ENCODE assay signal across 23 cellular contexts in genomic region chr2:12763486-12763885, GRCh38. TPM values are rescaled to one million over a fixed set of nuclear protein-coding genes. Genes with fewer than 3 reads are reported as not detected.
A peak's percentile ranks its signal among the peaks of the same experiment; 100 is the strongest.
DNase-seq lines count a peak whose midpoint lies in the region; ATAC-seq and TF ChIP-seq lines count a peak whose summit lies in the region.
"Had no signal": no experiment of that assay in that cellular context is flagged by ENCODE, and none has a peak within 500 bp of the region (broad histone marks: within the 10 kb centered on the region; RNA-seq: fewer than 3 reads in every experiment).

No MANE protein-coding gene starts in this region.

- H2BK20ac ChIP-seq in IMR-90 (ENCODE audit: low read depth, low read length), result no peak overlapping the region

- no peak overlapping the region for H2BK15ac ChIP-seq in IMR-90 (ENCODE audit: low read depth, low read length)

- no peak overlapping the region for H3K9ac ChIP-seq in IMR-90 (ENCODE audit: low read depth, low read length)
- H3K9ac ChIP-seq: BLaER1 treated with 17β-estradiol and CSF1 and Interleukin-3, amounts not matched to agents 10 nM and 100 nM had no signal

- H3K4me2 ChIP-seq in IMR-90 (ENCODE audit: low read depth, low read length) (no peak overlapping the region), osteoblast (ENCODE audit: insufficient read depth, low read length) (peak overlapping the region; percentile 20)
- H3K4me2 ChIP-seq: BLaER1 treated with 17β-estradiol and CSF1 and Interleukin-3, amounts not matched to agents 10 nM and 100 nM had no signal

- peaks cover 4% of the 10 kb centered on the region for H3K4me1 Mint-ChIP-seq in activated CD4-positive, alpha-beta T cell treated with anti-CD3 and anti-CD28 coated beads, Interleukin-2, amount 10 ng/mL, durations not matched to agents 24 days and 14 days
- H3K4me1 Mint-ChIP-seq in type B pancreatic cell (ENCODE audit: unreplicated experiment), result peaks cover 28% of the 10 kb centered on the region
- H3K4me1 Mint-ChIP-seq: CD14-positive monocyte had no signal

- POLR2A ChIA-PET in IMR-90 (lab: Charles Lee; ENCODE audit: unreplicated experiment), result no interaction called here

- no peaks in the 10 kb centered on the region for H3K36me3 Mint-ChIP-seq in activated CD4-positive, alpha-beta T cell treated with anti-CD3 and anti-CD28 coated beads, Interleukin-2, amount 10 ng/mL, durations not matched to agents 24 days and 14 days (ENCODE audit: low read depth)
- no peaks in the 10 kb centered on the region for H3K36me3 Mint-ChIP-seq in type B pancreatic cell
- H3K36me3 Mint-ChIP-seq: CD14-positive monocyte had no signal

- no peak overlapping the region for H3K23ac ChIP-seq in IMR-90 (ENCODE audit: low read depth, low read length)

- H3K4me1 ChIP-seq in ACC112 (ENCODE audit: control insufficient read depth, insufficient read depth, low read length, unreplicated experiment), result peaks cover 50% of the 10 kb centered on the region
- peaks cover 13% of the 10 kb centered on the region for H3K4me1 ChIP-seq in IMR-90 (ENCODE audit: control insufficient read depth, insufficient read depth, low read length)
- peaks cover 75% of the 10 kb centered on the region for H3K4me1 ChIP-seq in osteoblast (ENCODE audit: insufficient read depth, low read length)
- H3K4me1 ChIP-seq: BLaER1 treated with 17β-estradiol and CSF1 and Interleukin-3, amounts not matched to agents 10 nM and 100 nM had no signal

- intact Hi-C loops in IMR-90 (cut with micrococcal nuclease), result no loop called here
- intact Hi-C loops in activated CD4-positive, alpha-beta T cell treated with anti-CD3 and anti-CD28 coated beads, Interleukin-2, amount 10 ng/mL, durations not matched to agents 24 days and 14 days (cut with micrococcal nuclease), result no loop called here

- BruUV-seq in IMR-90 (replicated peaks; lab: Mats Ljungman, UMichigan), result no TSS peak

- peaks cover 3% of the 10 kb centered on the region; the same call in 1 of the 2 replicates for H4K20me1 ChIP-seq in IMR-90 (ENCODE audit: insufficient read depth, low read length)
- H4K20me1 ChIP-seq in osteoblast (ENCODE audit: insufficient read depth, low read length), result no peaks in the 10 kb centered on the region
- H4K20me1 ChIP-seq: BLaER1 treated with 17β-estradiol and CSF1 and Interleukin-3, amounts not matched to agents 10 nM and 100 nM had no signal

- peaks cover 10% of the 10 kb centered on the region for H3K9me3 Mint-ChIP-seq in activated CD4-positive, alpha-beta T cell treated with anti-CD3 and anti-CD28 coated beads, Interleukin-2, amount 10 ng/mL, durations not matched to agents 24 days and 14 days
- H3K9me3 Mint-ChIP-seq in type B pancreatic cell, result peaks cover 4% of the 10 kb centered on the region

- dilution Hi-C loops in IMR-90 (cut with HindIII; ENCODE audit: low sequenced_read_pairs, unreplicated experiment), result no loop called here

- no peak overlapping the region for H2BK5ac ChIP-seq in IMR-90 (ENCODE audit: low read depth, low read length, poor library complexity, severe bottlenecking)

- no CpG with 5 or more reads among the region's 4 CpGs for WGBS in IMR-90 (ENCODE audit: extremely low coverage in 2 of 2, insufficient read length in 1 of 2), 2 experiments

- no peak overlapping the region for H4K5ac ChIP-seq in IMR-90 (ENCODE audit: low read depth, low read length)

- H3K18ac ChIP-seq in IMR-90 (ENCODE audit: low read depth, low read length), result no peak overlapping the region

- H3K36me3 ChIP-seq in ACC112 (ENCODE audit: insufficient read depth, low read length) (no peaks in the 10 kb centered on the region), IMR-90 (ENCODE audit: control insufficient read depth, insufficient read depth, low read length) (no peaks in the 10 kb centered on the region), osteoblast (ENCODE audit: insufficient read depth, low read length) (no peaks in the 10 kb centered on the region)
- H3K36me3 ChIP-seq: BE2C; BLaER1 treated with 17β-estradiol and CSF1 and Interleukin-3, amounts not matched to agents 10 nM and 100 nM had no signal

- no peak overlapping the region for H4K91ac ChIP-seq in IMR-90 (ENCODE audit: insufficient read depth, low read depth, low read length)

- no peaks in the 10 kb centered on the region for H3K79me1 ChIP-seq in IMR-90 (ENCODE audit: low read depth in 1 of 2, low read length in 2 of 2)

- no peaks in the 10 kb centered on the region for H3K79me2 ChIP-seq in ACC112 (ENCODE audit: control insufficient read depth, insufficient read depth, low read length, unreplicated experiment)
- no peaks in the 10 kb centered on the region for H3K79me2 ChIP-seq in osteoblast (ENCODE audit: insufficient read depth, low read length)

- CTCF ChIA-PET in IMR-90 (lab: Yijun Ruan, JAX), result interaction anchor here (1.5 kb wide), 1 partner anchor 167 kb away, joined by 3 read pairs; no protein-coding TSS in a partner anchor

- peak overlapping the region; percentile 61 for H2AFZ ChIP-seq in ACC112 (ENCODE audit: low read length, unreplicated experiment)
- no peak overlapping the region for H2AFZ ChIP-seq in IMR-90 (replicated peaks; ENCODE audit: low read length, poor library complexity)
- H2AFZ ChIP-seq in osteoblast (ENCODE audit: low read length), result peak overlapping the region; percentile 80

- H2AK9ac ChIP-seq in IMR-90 (replicated peaks; ENCODE audit: low read depth, low read length, poor library complexity), result no peak overlapping the region

- TF ChIP-seq POLR2A in IMR-90 (IDR thresholded peaks at IDR 0.05; ENCODE audit: low read depth, low read length), result no peak

- no peak for TF ChIP-seq CTCF in IMR-90 (conservative IDR thresholded peaks at IDR 0.05; ENCODE audit: low read depth, low read length)
- TF ChIP-seq CTCF in osteoblast (IDR thresholded peaks at IDR 0.05; ENCODE audit: extremely low read depth, low read depth, low read length), result no peak
- no peak for TF ChIP-seq CTCF in type B pancreatic cell (conservative IDR thresholded peaks at IDR 0.05)

- H3K27ac Mint-ChIP-seq in activated CD4-positive, alpha-beta T cell treated with anti-CD3 and anti-CD28 coated beads, Interleukin-2, amount 10 ng/mL, durations not matched to agents 24 days and 14 days, result no peak overlapping the region
- no peak overlapping the region for H3K27ac Mint-ChIP-seq in type B pancreatic cell
- H3K27ac Mint-ChIP-seq: CD4-positive, alpha-beta T cell had no signal

- no peaks in the 10 kb centered on the region for H3K27me3 ChIP-seq in ACC112 (ENCODE audit: insufficient read depth, low read length)
- no peaks in the 10 kb centered on the region for H3K27me3 ChIP-seq in IMR-90 (ENCODE audit: control insufficient read depth, insufficient read depth, low read length)
- H3K27me3 ChIP-seq in osteoblast (ENCODE audit: insufficient read depth, low read length), result no peaks in the 10 kb centered on the region
- H3K27me3 ChIP-seq: BE2C; BLaER1 treated with 17β-estradiol and CSF1 and Interleukin-3, amounts not matched to agents 10 nM and 100 nM had no signal

- DNase-seq in IMR-90 (no peak), dermis blood vessel endothelial cell (peak; percentile 10), osteoblast (ENCODE audit: insufficient read length, low spot score, missing footprints) (no peak), NCI-H345 treated with DMSO at 0.1 percent for 48 hours (lab: John Stamatoyannopoulos, UW; ENCODE audit: unreplicated experiment) (no peak), type B pancreatic cell (ENCODE audit: extremely low spot score, unreplicated experiment) (no peak)
- no peak for DNase-seq in activated CD4-positive, alpha-beta T cell treated with anti-CD3 and anti-CD28 coated beads, Interleukin-2, amount 10 ng/mL, durations not matched to agents 24 days and 14 days
- DNase-seq: ACHN; AML-193; BE2C; CD4-positive, alpha-beta T cell; CD8-positive, alpha-beta memory T cell; DMS 273 treated with DMSO at 0.1 percent for 48 hours; DMS79; EL; GDM1; H7; HCEC 1CT had no signal

- H2AK5ac ChIP-seq in IMR-90 (ENCODE audit: low read depth, low read length), result no peak overlapping the region

- peak overlapping the region; percentile 37 for H3K27ac ChIP-seq in ACC112 (ENCODE audit: low read depth, low read length)
- no peak overlapping the region for H3K27ac ChIP-seq in IMR-90 (ENCODE audit: insufficient read depth, low read length)
- peak overlapping the region; percentile 66 for H3K27ac ChIP-seq in osteoblast (ENCODE audit: low read depth, low read length)
- H3K27ac ChIP-seq: 22Rv1; BLaER1 treated with 17β-estradiol and CSF1 and Interleukin-3, amounts not matched to agents 10 nM and 100 nM had no signal

- H3K4me3 ChIP-seq in ACC112 (ENCODE audit: low read depth, low read length) (no peak overlapping the region), IMR-90 (ENCODE audit: insufficient read depth, low read depth, low read length) (no peak overlapping the region), osteoblast (ENCODE audit: insufficient read depth, low read length) (no peak overlapping the region)
- H3K4me3 ChIP-seq: BLaER1 treated with 17β-estradiol and CSF1 and Interleukin-3, amounts not matched to agents 10 nM and 100 nM; GM12878 had no signal

- no peak for ATAC-seq in IMR-90 (ENCODE audit: low read depth)
- no peak for ATAC-seq in GM21825 (IDR thresholded peaks at IDR 0.05; ENCODE audit: unreplicated experiment)
- ATAC-seq: GM12878 had no signal

- H3K56ac ChIP-seq in IMR-90 (ENCODE audit: extremely low read depth, insufficient read depth, low read length), result no peak overlapping the region

- in situ Hi-C loops in IMR-90 (cut with MboI; ENCODE audit: low sequenced_read_pairs), result no loop called here

- peaks cover 32% of the 10 kb centered on the region for H3K27me3 Mint-ChIP-seq in activated CD4-positive, alpha-beta T cell treated with anti-CD3 and anti-CD28 coated beads, Interleukin-2, amount 10 ng/mL, durations not matched to agents 24 days and 14 days
- peaks cover 15% of the 10 kb centered on the region for H3K27me3 Mint-ChIP-seq in type B pancreatic cell

- no peak overlapping the region for H3K4me3 Mint-ChIP-seq in activated CD4-positive, alpha-beta T cell treated with anti-CD3 and anti-CD28 coated beads, Interleukin-2, amount 10 ng/mL, durations not matched to agents 24 days and 14 days
- no peak overlapping the region for H3K4me3 Mint-ChIP-seq in type B pancreatic cell
- H3K4me3 Mint-ChIP-seq: CD14-positive monocyte; CD4-positive, alpha-beta T cell; CD8-positive, alpha-beta memory T cell had no signal

- no peak overlapping the region for H3K14ac ChIP-seq in IMR-90 (replicated peaks; ENCODE audit: low read depth, low read length)

- H3K9me3 ChIP-seq in IMR-90 (ENCODE audit: control insufficient read depth, insufficient read depth, low read length) (no peaks in the 10 kb centered on the region; the same call in 1 of the 2 replicates), osteoblast (ENCODE audit: low read depth, low read length) (no peaks in the 10 kb centered on the region)
- H3K9me3 ChIP-seq: BE2C had no signal

- peaks cover 5% of the 10 kb centered on the region for H3K9me1 ChIP-seq in IMR-90 (ENCODE audit: insufficient read depth, low read length)

- H2BK120ac ChIP-seq in IMR-90 (ENCODE audit: low read depth, low read length), result peak overlapping the region; percentile 20; the same call in 1 of the 2 replicates

- no peak for TF ChIP-seq RAD21 in IMR-90 (IDR thresholded peaks at IDR 0.05; ENCODE audit: low read length)

- H3K4ac ChIP-seq in IMR-90 (ENCODE audit: low read depth, low read length), result no peak overlapping the region

- H4K8ac ChIP-seq in IMR-90 (ENCODE audit: low read depth in 2 of 2, low read length in 2 of 2), result no peak overlapping the region

RNA-seq across cellular contexts. Expression of gene TRIB2, which starts 46.8 kb away (rescaled TPM):
- total RNA-seq in IMR-90 (2012; rRNA removed) (12.7 and 16.1 TPM in 2 replicates), dermis blood vessel endothelial cell (73.6 and 141 TPM in 2 replicates), osteoblast (79.6 and 86.3 TPM in 2 replicates), type B pancreatic cell (ENCODE audit: low replicate concordance) (40.1 and 90.9 TPM in 2 replicates)
- 10.7 and 12.0 TPM in 2 replicates for polyA plus RNA-seq in IMR-90 (2012; rRNA removed)
- 8.4 and 17.9 TPM in 2 replicates for polyA plus RNA-seq in IMR-90 (2012; cell fraction: cytosol; rRNA removed)
- polyA plus RNA-seq in IMR-90 (2012; cell fraction: nucleus; rRNA removed; ENCODE audit: low replicate concordance), result 30.1 and 46.8 TPM in 2 replicates
- 4.0 and 5.1 TPM in 2 replicates for total RNA-seq in activated CD4-positive, alpha-beta T cell treated with anti-CD3 and anti-CD28 coated beads, Interleukin-2, amount 10 ng/mL, durations not matched to agents 24 days and 14 days
